21 cellular contexts compared by ENCODE assay signal in genomic region chr12:106389181-106389580, GRCh38. TPM values are rescaled to one million over a fixed set of nuclear protein-coding genes. Genes with fewer than 3 reads are reported as not detected.
DNase-seq lines count a peak whose midpoint lies in the region; ATAC-seq and TF ChIP-seq lines count a peak whose summit lies in the region.
"Had no signal": no experiment of that assay in that cellular context is flagged by ENCODE, and none has a peak within 500 bp of the region (broad histone marks: within the 10 kb centered on the region; RNA-seq: fewer than 3 reads in every experiment).

No MANE protein-coding gene starts in this region.

- H3K9ac ChIP-seq in adipocyte (ENCODE audit: low read length): no peak overlapping the region
- H3K9ac ChIP-seq: BLaER1 treated with 17β-estradiol and CSF1 and Interleukin-3, amounts not matched to agents 10 nM and 100 nM had no signal

- DNase-seq in NCI-H1694 (lab: John Stamatoyannopoulos, UW) (peak; percentile 1), NCI-H1694 treated with DMSO at 0.1 percent for 48 hours (lab: John Stamatoyannopoulos, UW) (no peak), adipocyte (ENCODE audit: low read depth) (peak; percentile 15), fibroblast of gingiva (ENCODE audit: low read depth) (peak; percentile 54), fibroblast of villous mesenchyme (ENCODE audit: low read depth) (peak; percentile 7), GM20000 (ENCODE audit: low spot score) (no peak), left colon (no peak)
- DNase-seq: AML-193; BE2C; CD4-positive, alpha-beta T cell; CD8-positive, alpha-beta memory T cell; DMS 273 treated with DMSO at 0.1 percent for 48 hours; DMS79; EL; GDM1; H9 had no signal

- no peaks in the 10 kb centered on the region for H3K27me3 ChIP-seq in adipocyte (replicated peaks; ENCODE audit: control insufficient read depth, insufficient read depth, low read length)
- H3K27me3 ChIP-seq: BE2C had no signal

- peaks cover 3% of the 10 kb centered on the region for H3K4me1 ChIP-seq in adipocyte (ENCODE audit: control insufficient read depth, insufficient read depth, low read length)
- H3K4me1 ChIP-seq: BE2C had no signal

- ATAC-seq in GM19395 (IDR thresholded peaks at IDR 0.05; ENCODE audit: unreplicated experiment) (no peak), left colon (no peak)
- ATAC-seq: GM12878, GM23338, HCT116 had no signal

- peaks cover 28% of the 10 kb centered on the region for H3K36me3 ChIP-seq in adipocyte (ENCODE audit: control insufficient read depth, insufficient read depth, low read length, severe bottlenecking)

- intact Hi-C loops in left colon (cut with DNase I, micrococcal nuclease): loop anchor here (10.0 kb wide), 2 partner anchors 456 to 536 kb away; no protein-coding TSS in a partner anchor

- TF ChIP-seq CTCF in fibroblast of villous mesenchyme (IDR thresholded peaks at IDR 0.05; ENCODE audit: insufficient read depth, low read depth, low read length) (no peak), GM20000 (IDR thresholded peaks at IDR 0.05; ENCODE audit: extremely low read depth, missing control alignments) (no peak)

- H3K4me3 ChIP-seq in adipocyte (ENCODE audit: low read length): no peak overlapping the region
- no peak overlapping the region for H3K4me3 ChIP-seq in fibroblast of villous mesenchyme (ENCODE audit: low read depth, low read length)
- H3K4me3 ChIP-seq: BLaER1 treated with 17β-estradiol and CSF1 and Interleukin-3, amounts not matched to agents 10 nM and 100 nM; GM12878; GM23338 had no signal

- H3K9me3 ChIP-seq in adipocyte (ENCODE audit: control insufficient read depth, low read length): no peaks in the 10 kb centered on the region
- H3K9me3 ChIP-seq: BE2C; BLaER1 treated with 17β-estradiol and CSF1 and Interleukin-3, amounts not matched to agents 10 nM and 100 nM had no signal

RNA-seq across cellular contexts. Expression of gene POLR3B, which starts 31.6 kb away (rescaled TPM):
- 15.1 and 16.8 TPM in 2 replicates for total RNA-seq in fibroblast of villous mesenchyme
- 1 to 10 TPM; 8.1 to 8.9 TPM for total RNA-seq in left colon

Comparison
In these comparisons a context has a peak if more than half of its experiments do, and no peak if none do; other contexts are left out.
1. DNase-seq: peak in NCI-H1694 (single experiment), adipocyte (single experiment), fibroblast of gingiva (single experiment) and fibroblast of villous mesenchyme (single experiment); none in NCI-H1694 treated with DMSO at 0.1 percent for 48 hours (single experiment), GM20000 (single experiment) and left colon (0 of 2).